In the genomic region with DNA sequence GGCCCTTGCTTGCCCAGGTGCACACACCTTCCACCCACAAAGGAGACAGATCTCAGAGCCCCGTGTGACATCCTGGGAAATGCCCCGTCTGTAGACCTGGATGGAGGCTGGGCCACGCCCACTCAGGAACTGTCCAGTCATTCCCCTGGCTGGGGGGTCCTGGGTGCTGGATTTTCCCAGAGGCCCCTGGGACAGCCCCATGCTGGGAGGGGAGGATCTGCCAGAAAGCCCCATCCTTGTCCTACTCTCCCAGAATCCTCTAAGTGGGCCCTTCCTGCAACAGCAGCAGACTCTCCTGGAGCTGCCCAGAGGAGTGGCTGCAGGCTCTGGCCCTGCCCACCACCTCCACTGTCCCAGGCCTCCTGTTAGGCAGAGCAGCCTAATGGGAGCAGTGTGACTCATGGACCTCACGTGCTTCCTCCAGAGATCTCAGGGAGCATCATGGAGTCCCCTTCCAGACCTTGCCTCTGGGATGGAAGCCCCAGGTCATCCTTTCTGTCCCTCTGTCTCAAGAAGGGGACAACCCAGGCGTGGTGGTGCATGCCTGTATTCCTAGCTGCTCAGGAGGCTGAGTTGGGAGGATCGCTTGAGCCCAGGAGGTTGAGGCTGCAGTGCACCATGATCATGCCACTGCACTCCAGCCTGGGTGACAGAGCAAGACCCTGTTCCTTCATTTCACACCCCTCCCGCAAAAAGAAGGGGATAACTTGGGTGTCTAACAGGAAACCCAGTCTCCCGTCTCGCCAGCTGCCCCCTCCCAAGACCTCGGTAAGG, we compare ENCODE assay signal across 11 cellular contexts. TPM values are rescaled to one million over a fixed set of nuclear protein-coding genes. Genes with fewer than 3 reads are reported as not detected.
A peak's percentile ranks its signal among the peaks of the same experiment; 100 is the strongest.
DNase-seq lines count a peak whose midpoint lies in the region; ATAC-seq and TF ChIP-seq lines count a peak whose summit lies in the region.
"Had no signal": no experiment of that assay in that cellular context is flagged by ENCODE, and none has a peak within 500 bp of the region (broad histone marks: within the 10 kb centered on the region; RNA-seq: fewer than 3 reads in every experiment).

No MANE protein-coding gene starts in this region.

- no peak for TF ChIP-seq POLR2A in thyroid gland (IDR thresholded peaks at IDR 0.05)

- H3K4me1 ChIP-seq in SJSA1 (replicated peaks) (peaks cover 12% of the 10 kb centered on the region), fibroblast of lung (ENCODE audit: control insufficient read depth, extremely low read depth, insufficient read depth, low read length) (peaks cover 12% of the 10 kb centered on the region), thyroid gland (peaks cover 0 to 25% of the 10 kb centered on the region in 2 donors)

- H3K27me3 ChIP-seq in SJSA1 (replicated peaks) (no peaks in the 10 kb centered on the region), fibroblast of lung (ENCODE audit: control insufficient read depth, insufficient read depth, low read length) (no peaks in the 10 kb centered on the region), thyroid gland (no peaks in the 10 kb centered on the region)
- H3K27me3 ChIP-seq: spleen, transverse colon had no signal

- DNase-seq in GM04504 (ENCODE audit: low read depth), result peak; percentile 55
- peak; percentile 48 to 76 for DNase-seq in SJSA1 (ENCODE audit: low read depth in 1 of 2, low spot score in 2 of 2)
- peak; percentile 65 to 74 for DNase-seq in fibroblast of lung (ENCODE audit: low read depth in 2 of 2)
- DNase-seq in renal cortical epithelial cell (ENCODE audit: low read depth), result peak; percentile 65
- no peak for DNase-seq in thyroid gland
- no peak for DNase-seq in NOMO-1 treated with DMSO at 0.1 percent for 48 hours (lab: John Stamatoyannopoulos, UW; ENCODE audit: unreplicated experiment)
- DNase-seq in activated CD8-positive, alpha-beta memory T cell treated with anti-CD3 and anti-CD28 coated beads for 24 hours, result no peak

- no peak overlapping the region for H3K9ac ChIP-seq in fibroblast of lung (ENCODE audit: insufficient read depth, low read length)

- H3K79me2 ChIP-seq in fibroblast of lung (ENCODE audit: control insufficient read depth, insufficient read depth, low read length), result no peaks in the 10 kb centered on the region

- no peaks in the 10 kb centered on the region for H4K20me1 ChIP-seq in fibroblast of lung (ENCODE audit: control insufficient read depth, extremely low read depth, insufficient read depth, low read length)

- TF ChIP-seq CTCF in fibroblast of lung (conservative IDR thresholded peaks at IDR 0.05 in 1 of 2, IDR thresholded peaks at IDR 0.05 in 1 of 2; ENCODE audit: low read depth in 1 of 2, low read length in 2 of 2) (no peak), thyroid gland (IDR thresholded peaks at IDR 0.05) (no peak)

- no peak overlapping the region for H3K4me2 ChIP-seq in fibroblast of lung (ENCODE audit: extremely low read depth, insufficient read depth, low read length)

- H3K36me3 ChIP-seq in SJSA1 (peaks cover 66% of the 10 kb centered on the region), fibroblast of lung (ENCODE audit: control insufficient read depth, insufficient read depth, low read length) (peaks cover 40% of the 10 kb centered on the region), thyroid gland (peaks cover 64 to 68% of the 10 kb centered on the region in 2 donors)

- intact Hi-C loops in thyroid gland (cut with DNase I), result loop anchor here (5.0 to 10.0 kb wide), 3 partner anchors 50 to 275 kb away; a partner anchor contains a TSS

- WGBS in thyroid gland, 2 donors, result 68 to 86% methylated on average over 7 to 9 of the region's 10 CpGs

- H3K9me3 ChIP-seq in SJSA1 (replicated peaks) (no peaks in the 10 kb centered on the region), fibroblast of lung (ENCODE audit: control insufficient read depth, insufficient read depth, low read depth, low read length) (no peaks in the 10 kb centered on the region), thyroid gland (no peaks in the 10 kb centered on the region)
- H3K9me3 ChIP-seq: spleen, transverse colon had no signal

- no peak overlapping the region for H3K4me3 ChIP-seq in SJSA1
- H3K4me3 ChIP-seq in fibroblast of lung (replicated peaks in 1 of 4; ENCODE audit: control extremely low read depth in 1 of 4, insufficient read depth in 1 of 4, low read depth in 3 of 4, low read length in 4 of 4), result no peak overlapping the region
- H3K4me3 ChIP-seq in thyroid gland (replicated peaks in 1 of 3), result no peak overlapping the region
- H3K4me3 ChIP-seq: spleen, transverse colon had no signal

- ATAC-seq in HG03280 (IDR thresholded peaks at IDR 0.05; ENCODE audit: unreplicated experiment), result no peak

- H3K27ac ChIP-seq in SJSA1 (no peak overlapping the region), fibroblast of lung (ENCODE audit: insufficient read depth, low read length) (peak overlapping the region; percentile 58), thyroid gland (no peak overlapping the region)
- H3K27ac ChIP-seq: transverse colon, VCaP had no signal

- H2AFZ ChIP-seq in fibroblast of lung (ENCODE audit: low read length), result no peak overlapping the region

RNA-seq across cellular contexts. Expression of a gene that starts 51.7 kb away (rescaled TPM):
- total RNA-seq in SJSA1 (2014; rRNA removed; shearing (Covaris generic)), result 12.5 and 14.6 TPM in 2 replicates
- total RNA-seq in fibroblast of lung (23.6 and 45.9 TPM in 2 replicates), renal cortical epithelial cell (17.2 and 42.6 TPM in 2 replicates), thyroid gland (100 to 1,000 TPM in 1 of 4 donors, 10 to 100 TPM in 3; 51.7 to 116 (median 76.6) TPM)
- 10.0 and 20.2 TPM in 2 replicates for polyA plus RNA-seq in fibroblast of lung
- polyA plus RNA-seq in fibroblast of lung (2012), result 11.7 and 22.0 TPM in 2 replicates
- 24.2 and 55.5 TPM in 2 replicates for polyA minus RNA-seq in fibroblast of lung (ENCODE audit: low replicate concordance)

RNA-seq across cellular contexts. Expression of a gene that starts 55.4 kb away (rescaled TPM):
- 115 and 121 TPM in 2 replicates for total RNA-seq in SJSA1 (2014; rRNA removed; shearing (Covaris generic))
- total RNA-seq in fibroblast of lung, result 41.3 and 68.7 TPM in 2 replicates
- 102 and 106 TPM in 2 replicates for polyA plus RNA-seq in fibroblast of lung
- polyA plus RNA-seq in fibroblast of lung (2012), result 54.3 and 70.4 TPM in 2 replicates
- polyA minus RNA-seq in fibroblast of lung (ENCODE audit: low replicate concordance), result 15.8 and 24.2 TPM in 2 replicates
- total RNA-seq in renal cortical epithelial cell, result 55.9 and 104 TPM in 2 replicates
- 10 to 100 TPM; 45.3 to 69.2 (median 53.8) TPM for total RNA-seq in thyroid gland

Comparison
In these comparisons a context has a peak if more than half of its experiments do, and no peak if none do; other contexts are left out.
1. DNase-seq: peak in GM04504 (single experiment), SJSA1 (2 of 2), fibroblast of lung (2 of 2) and renal cortical epithelial cell (single experiment); none in thyroid gland (0 of 2), NOMO-1 treated with DMSO at 0.1 percent for 48 hours (single experiment) and activated CD8-positive, alpha-beta memory T cell treated with anti-CD3 and anti-CD28 coated beads for 24 hours (single experiment).